In genomic region chr7:157208758-157209413, GRCh38 we compare ENCODE assay signal across 25 cellular contexts.
"Had no signal": no experiment of that assay in that cellular context is flagged by ENCODE, and none has a peak within 500 bp of the region (broad histone marks: within the 10 kb centered on the region; RNA-seq: fewer than 3 reads in every experiment).

No MANE protein-coding gene starts in this region.

- H3K4me1 Mint-ChIP-seq: activated CD4-positive, alpha-beta memory T cell treated with anti-CD3 and anti-CD28 coated beads, Interleukin-2, amount 10 ng/mL, durations not matched to agents 7 days and 5 days; activated CD4-positive, alpha-beta T cell treated with anti-CD3 and anti-CD28 coated beads, Interleukin-2, amount 10 ng/mL, durations not matched to agents 7 days and 5 days; endodermal cell had no signal

- ATAC-seq: esophagus mucosa; left ventricle myocardium superior; mucosa of descending colon; natural killer cell treated with Interleukin-12 subunit alpha and Interleukin-12 subunit beta and Interleukin-15 and Interleukin-18, amount 100 ng/mL, for 72 hours; right cardiac atrium; T-helper 17 cell; upper lobe of right lung had no signal

- H3K4me1 ChIP-seq: suprapubic skin, tibial artery, upper lobe of right lung had no signal

- H3K9me3 ChIP-seq: adrenal gland, mucosa of descending colon, suprapubic skin, tibial artery, upper lobe of right lung had no signal

- H3K4me3 Mint-ChIP-seq: activated CD4-positive, alpha-beta memory T cell treated with anti-CD3 and anti-CD28 coated beads, Interleukin-2, amount 10 ng/mL, durations not matched to agents 7 days and 5 days; activated CD4-positive, alpha-beta T cell treated with anti-CD3 and anti-CD28 coated beads, Interleukin-2, amount 10 ng/mL, durations not matched to agents 7 days and 5 days; activated naive CD8-positive, alpha-beta T cell; endodermal cell; natural killer cell treated with Interleukin-12 subunit alpha and Interleukin-12 subunit beta and Interleukin-15 and Interleukin-18, amount 100 ng/mL, for 72 hours; T-helper 17 cell had no signal

- DNase-seq: activated CD4-positive, alpha-beta memory T cell treated with anti-CD3 and anti-CD28 coated beads, Interleukin-2, amount 10 ng/mL, durations not matched to agents 7 days and 5 days; activated CD4-positive, alpha-beta T cell treated with anti-CD3 and anti-CD28 coated beads for 1 hour; activated CD4-positive, alpha-beta T cell treated with anti-CD3 and anti-CD28 coated beads, Interleukin-2, amount 10 ng/mL, durations not matched to agents 7 days and 5 days; activated T-cell treated with anti-CD3 and anti-CD28 coated beads, Interleukin-2, amount 50 U/mL, for 48 hours; adrenal gland; aorta; caudate nucleus; endodermal cell; islet precursor cell; left ventricle myocardium superior; mucosa of descending colon; posterior cingulate gyrus; right cardiac atrium; stimulated activated CD4-positive, alpha-beta T cell treated with anti-CD3 and anti-CD28 coated beads, Interleukin-15, amount 100 ng/mL, for 24 hours; stimulated activated CD4-positive, alpha-beta T cell treated with anti-CD3 and anti-CD28 coated beads, Interleukin-2, amount 100 ng/mL, for 24 hours; stimulated activated naive CD4-positive, alpha-beta T cell; T-helper 17 cell; T1000; tibial artery; upper lobe of right lung had no signal

- H3K27me3 ChIP-seq: adrenal gland, suprapubic skin, tibial artery, upper lobe of right lung had no signal

- H3K27me3 Mint-ChIP-seq: activated CD4-positive, alpha-beta memory T cell treated with anti-CD3 and anti-CD28 coated beads, Interleukin-2, amount 10 ng/mL, durations not matched to agents 7 days and 5 days; activated CD4-positive, alpha-beta T cell treated with anti-CD3 and anti-CD28 coated beads, Interleukin-2, amount 10 ng/mL, durations not matched to agents 7 days and 5 days; activated naive CD8-positive, alpha-beta T cell; natural killer cell treated with Interleukin-12 subunit alpha and Interleukin-12 subunit beta and Interleukin-15 and Interleukin-18, amount 100 ng/mL, for 72 hours; T-helper 17 cell had no signal

- H3K9me3 Mint-ChIP-seq: activated CD4-positive, alpha-beta memory T cell treated with anti-CD3 and anti-CD28 coated beads, Interleukin-2, amount 10 ng/mL, durations not matched to agents 7 days and 5 days; activated CD4-positive, alpha-beta T cell treated with anti-CD3 and anti-CD28 coated beads, Interleukin-2, amount 10 ng/mL, durations not matched to agents 7 days and 5 days; activated T-helper 2 cell treated with anti-CD3 and anti-CD28 coated beads, Interferon-gamma antibody, Interleukin-2, Interleukin-4, amounts not matched to agents 10 μg/mL and 5 μg/mL and 100 μg/mL, durations not matched to agents 14 hours and 24 hours and 36 hours; endodermal cell; natural killer cell treated with Interleukin-12 subunit alpha and Interleukin-12 subunit beta and Interleukin-15 and Interleukin-18, amount 100 ng/mL, for 72 hours had no signal

- H3K27ac ChIP-seq: adrenal gland, suprapubic skin, tibial artery, upper lobe of right lung had no signal

- H3K27ac Mint-ChIP-seq: activated CD4-positive, alpha-beta memory T cell treated with anti-CD3 and anti-CD28 coated beads, Interleukin-2, amount 10 ng/mL, durations not matched to agents 7 days and 5 days; activated CD4-positive, alpha-beta T cell treated with anti-CD3 and anti-CD28 coated beads, Interleukin-2, amount 10 ng/mL, durations not matched to agents 7 days and 5 days; activated naive CD8-positive, alpha-beta T cell; activated T-helper 2 cell treated with anti-CD3 and anti-CD28 coated beads, Interferon-gamma antibody, Interleukin-2, Interleukin-4, amounts not matched to agents 10 μg/mL and 5 μg/mL and 100 μg/mL, durations not matched to agents 14 hours and 24 hours and 36 hours; endodermal cell; natural killer cell treated with Interleukin-12 subunit alpha and Interleukin-12 subunit beta and Interleukin-15 and Interleukin-18, amount 100 ng/mL, for 72 hours; T-helper 17 cell had no signal

- H3K4me3 ChIP-seq: adrenal gland, mucosa of descending colon, suprapubic skin, tibial artery, upper lobe of right lung had no signal
